In the genomic region with DNA sequence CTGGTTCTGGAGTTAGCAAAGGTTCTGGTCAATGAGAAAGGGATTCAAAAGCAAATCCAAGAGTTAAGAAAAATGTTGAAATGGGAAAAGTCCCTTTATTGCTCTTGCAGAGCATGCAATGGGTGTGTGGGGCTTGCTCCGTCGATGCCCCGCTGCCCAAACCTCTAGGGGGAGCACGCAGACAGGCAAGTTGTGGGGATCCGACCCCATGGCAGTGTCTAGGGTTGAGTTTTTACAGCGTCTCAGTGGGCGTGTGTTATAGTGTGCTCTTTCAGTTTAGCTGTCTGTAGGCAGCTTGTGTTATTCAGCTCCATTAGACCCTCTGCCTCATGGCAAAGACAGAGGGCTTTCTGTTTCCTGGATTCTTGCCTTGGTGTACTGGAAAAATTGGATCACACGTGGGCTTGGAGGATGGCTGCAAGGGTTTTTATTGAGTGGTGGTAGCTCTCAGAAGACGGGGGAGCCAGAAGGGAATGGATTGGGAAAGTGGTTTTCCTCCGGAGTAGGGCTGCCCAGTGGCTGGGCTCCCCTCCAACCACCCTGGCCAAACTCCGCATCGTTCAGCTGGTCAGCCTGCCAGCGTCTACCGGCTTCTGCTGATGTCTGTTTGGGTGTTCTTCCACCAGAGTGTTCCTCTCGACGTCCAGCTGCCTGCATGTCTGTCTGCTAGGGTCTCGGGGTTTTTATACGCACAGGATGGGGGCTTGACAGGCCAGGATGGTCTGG, we compare ENCODE assay signal across 16 cellular contexts.
A peak's percentile ranks its signal among the peaks of the same experiment; 100 is the strongest.
DNase-seq lines count a peak whose midpoint lies in the region; ATAC-seq and TF ChIP-seq lines count a peak whose summit lies in the region.
"Had no signal": no experiment of that assay in that cellular context is flagged by ENCODE, and none has a peak within 500 bp of the region (broad histone marks: within the 10 kb centered on the region; RNA-seq: fewer than 3 reads in every experiment).

No MANE protein-coding gene starts in this region.

- WGBS in tibial nerve, 2 donors = 44 to 53% methylated on average over 17 to 18 of the region's 18 CpGs
- WGBS in spleen, 5 donors = 75 to 86% (median 80%) methylated on average over 18 of the region's 18 CpGs

- H3K36me3 ChIP-seq in tibial nerve (no peaks in the 10 kb centered on the region), spleen (no peaks in the 10 kb centered on the region)
- H3K36me3 ChIP-seq: upper lobe of right lung had no signal

- H3K4me3 ChIP-seq in tibial nerve (peak overlapping the region in 1 of 4 donors; percentile 25), spleen (no peak overlapping the region)
- H3K4me3 ChIP-seq: upper lobe of right lung had no signal

- TF ChIP-seq POLR2A in tibial nerve (IDR thresholded peaks at IDR 0.05) = no peak
- TF ChIP-seq POLR2A in spleen (IDR thresholded peaks at IDR 0.05) = no peak
- TF ChIP-seq POLR2A in GM18505 (IDR thresholded peaks at IDR 0.05; ENCODE audit: borderline replicate concordance, extremely low read depth, insufficient read depth, insufficient read length) = no peak

- peak in 1 of 2 donors; percentile 48 for TF ChIP-seq EP300 in tibial nerve (IDR thresholded peaks at IDR 0.05)

- intact Hi-C loops in Right ventricle myocardium superior (cut with DNase I) = no loop called here
- intact Hi-C loops in Right ventricle myocardium inferior (cut with DNase I) = no loop called here
- intact Hi-C loops in spleen (cut with DNase I; ENCODE audit: low total_unique reads) = no loop called here

- TF ChIP-seq CTCF in tibial nerve (IDR thresholded peaks at IDR 0.05) = peak in 3 of 5 experiments; percentile 20 to 47 (median 27)
- TF ChIP-seq CTCF in spleen (IDR thresholded peaks at IDR 0.05 in 8 of 11, conservative IDR thresholded peaks at IDR 0.05 in 3 of 11) = no peak

- peaks cover 0 to 14% (median 5%) of the 10 kb centered on the region in 4 donors for H3K9me3 ChIP-seq in tibial nerve
- H3K9me3 ChIP-seq in spleen = peaks cover 0 to 64% (median 43%) of the 10 kb centered on the region in 8 donors
- H3K9me3 ChIP-seq: upper lobe of right lung had no signal

- ATAC-seq in Right ventricle myocardium superior (ENCODE audit: poor library complexity) (no peak), Right ventricle myocardium inferior (no peak), left lobe of liver (peak; percentile 74), GM18505 (IDR thresholded peaks at IDR 0.05; ENCODE audit: unreplicated experiment) (no peak)
- ATAC-seq: upper lobe of right lung had no signal

- DNase-seq in Right ventricle myocardium superior = peak; percentile 44
- no peak for DNase-seq in Right ventricle myocardium inferior (ENCODE audit: missing footprints)
- DNase-seq in caudate nucleus (lab: John Stamatoyannopoulos, UW) = peak in 36 of 61 donors; percentile 1 to 46 (median 16)
- no peak for DNase-seq in left lobe of liver (ENCODE audit: low spot score)
- DNase-seq in tibial nerve (ENCODE audit: low spot score in 2 of 2) = no peak
- DNase-seq in NCI-H146 (lab: John Stamatoyannopoulos, UW) = no peak
- no peak for DNase-seq in spleen
- DNase-seq: activated CD8-positive, alpha-beta memory T cell treated with anti-CD3 and anti-CD28 coated beads for 24 hours; activated naive CD4-positive, alpha-beta T cell; COR-L47; NCI-H1048; small intestine; T1000; upper lobe of right lung had no signal

- H3K27ac ChIP-seq in caudate nucleus (ENCODE audit: low read depth, low read length) (no peak overlapping the region), tibial nerve (peak overlapping the region in 2 of 4 donors; percentile 3 to 50), spleen (no peak overlapping the region)
- H3K27ac ChIP-seq: RWPE1, upper lobe of right lung had no signal

- H3K27me3 ChIP-seq in tibial nerve = no peaks in the 10 kb centered on the region
- no peaks in the 10 kb centered on the region for H3K27me3 ChIP-seq in spleen (replicated peaks in 1 of 7)
- H3K27me3 ChIP-seq: upper lobe of right lung had no signal

- no peaks in the 10 kb centered on the region for H3K4me1 ChIP-seq in tibial nerve
- no peaks in the 10 kb centered on the region for H3K4me1 ChIP-seq in spleen
- H3K4me1 ChIP-seq: upper lobe of right lung had no signal

Comparison
In these comparisons a context has a peak if more than half of its experiments do, and no peak if none do; other contexts are left out.
1. DNase-seq: peak in Right ventricle myocardium superior (single experiment) and caudate nucleus (36 of 61); none in Right ventricle myocardium inferior (single experiment), left lobe of liver (single experiment), tibial nerve (0 of 2), NCI-H146 (single experiment) and spleen (single experiment).
2. CTCF ChIP-seq: peak in tibial nerve (3 of 5); none in spleen (0 of 11).